17 cellular contexts compared by ENCODE assay signal in genomic region chr2:214497489-214497888, GRCh38.
DNase-seq lines count a peak whose midpoint lies in the region; ATAC-seq, FAIRE-seq and TF ChIP-seq lines count a peak whose summit lies in the region.
"Had no signal": no experiment of that assay in that cellular context is flagged by ENCODE, and none has a peak within 500 bp of the region (broad histone marks: within the 10 kb centered on the region; RNA-seq: fewer than 3 reads in every experiment).

No MANE protein-coding gene starts in this region.

- no peak overlapping the region for H3K4ac ChIP-seq in IMR-90 (ENCODE audit: low read depth, low read length)

- H3K79me1 ChIP-seq in IMR-90 (ENCODE audit: low read depth in 1 of 2, low read length in 2 of 2) = no peaks in the 10 kb centered on the region

- H3K56ac ChIP-seq in IMR-90 (ENCODE audit: extremely low read depth, insufficient read depth, low read length) = no peak overlapping the region

- TF ChIP-seq RAD21 in IMR-90 (IDR thresholded peaks at IDR 0.05; ENCODE audit: low read length) = no peak

- H2AFZ ChIP-seq in IMR-90 (replicated peaks; ENCODE audit: low read length, poor library complexity) = no peak overlapping the region

- no peaks in the 10 kb centered on the region for H3K9me1 ChIP-seq in IMR-90 (ENCODE audit: insufficient read depth, low read length)

- no peak for TF ChIP-seq POLR2A in IMR-90 (IDR thresholded peaks at IDR 0.05; ENCODE audit: low read depth, low read length)

- H2BK20ac ChIP-seq in IMR-90 (ENCODE audit: low read depth, low read length) = no peak overlapping the region

- H3K23ac ChIP-seq in IMR-90 (ENCODE audit: low read depth, low read length) = no peak overlapping the region

- no peak overlapping the region for H3K9ac ChIP-seq in IMR-90 (ENCODE audit: low read depth, low read length)
- H3K9ac ChIP-seq: SK-N-SH had no signal

- H3K36me3 ChIP-seq in IMR-90 (ENCODE audit: control insufficient read depth, insufficient read depth, low read length) = no peaks in the 10 kb centered on the region

- TF ChIP-seq CTCF in IMR-90 (conservative IDR thresholded peaks at IDR 0.05; ENCODE audit: low read depth, low read length) (no peak), cardiac fibroblast (IDR thresholded peaks at IDR 0.05; ENCODE audit: low read depth, low read length) (no peak), D721Med (IDR thresholded peaks at IDR 0.05; ENCODE audit: insufficient read depth, missing control alignments) (no peak)

- H3K18ac ChIP-seq in IMR-90 (ENCODE audit: low read depth, low read length) = no peak overlapping the region

- no peak for FAIRE-seq in D721Med (lab: Jason Lieb, UNC)
- FAIRE-seq: G401.6, RCC 7860 had no signal

- no peak overlapping the region for H4K91ac ChIP-seq in IMR-90 (ENCODE audit: insufficient read depth, low read depth, low read length)

- intact Hi-C loops in IMR-90 (cut with micrococcal nuclease) = no loop called here
- intact Hi-C loops in left ventricle myocardium superior (cut with micrococcal nuclease) = no loop called here

- no peaks in the 10 kb centered on the region for H3K27me3 ChIP-seq in IMR-90 (ENCODE audit: control insufficient read depth, insufficient read depth, low read length)

- no peak overlapping the region for H4K5ac ChIP-seq in IMR-90 (ENCODE audit: low read depth, low read length)

- ATAC-seq in IMR-90 (ENCODE audit: low read depth) = peak; percentile 87
- peak; percentile 75 for ATAC-seq in left ventricle myocardium superior
- no peak for ATAC-seq in HG03460 (IDR thresholded peaks at IDR 0.05; ENCODE audit: unreplicated experiment)

- BruUV-seq in IMR-90 (replicated peaks; lab: Mats Ljungman, UMichigan) = no TSS peak

- in situ Hi-C loops in IMR-90 (cut with MboI; ENCODE audit: low sequenced_read_pairs) = no loop called here

- no peak overlapping the region for H2BK120ac ChIP-seq in IMR-90 (ENCODE audit: low read depth, low read length)

- no peak overlapping the region for H2BK5ac ChIP-seq in IMR-90 (ENCODE audit: low read depth, low read length, poor library complexity, severe bottlenecking)

- POLR2A ChIA-PET in IMR-90 (lab: Charles Lee; ENCODE audit: unreplicated experiment) = no interaction called here

- peaks cover 2% of the 10 kb centered on the region; the same call in 1 of the 2 replicates for H3K9me3 ChIP-seq in IMR-90 (ENCODE audit: control insufficient read depth, insufficient read depth, low read length)
- H3K9me3 ChIP-seq: SK-N-SH had no signal

- no peak overlapping the region for H4K8ac ChIP-seq in IMR-90 (ENCODE audit: low read depth in 2 of 2, low read length in 2 of 2)

- H3K4me1 ChIP-seq in IMR-90 (ENCODE audit: control insufficient read depth, insufficient read depth, low read length) = peaks cover 2% of the 10 kb centered on the region

- no peak overlapping the region for H2AK5ac ChIP-seq in IMR-90 (ENCODE audit: low read depth, low read length)

- no peak overlapping the region for H2BK15ac ChIP-seq in IMR-90 (ENCODE audit: low read depth, low read length)

- WGBS in IMR-90 (ENCODE audit: extremely low coverage in 2 of 2, insufficient read length in 1 of 2), 2 experiments = no CpG with 5 or more reads among the region's 3 CpGs

- no peak overlapping the region for H3K14ac ChIP-seq in IMR-90 (replicated peaks; ENCODE audit: low read depth, low read length)

- H2AK9ac ChIP-seq in IMR-90 (replicated peaks; ENCODE audit: low read depth, low read length, poor library complexity) = no peak overlapping the region

- H3K4me2 ChIP-seq in IMR-90 (ENCODE audit: low read depth, low read length) = peak overlapping the region; percentile 45; the same call in 1 of the 2 replicates
- H3K4me2 ChIP-seq: SK-N-SH had no signal

- dilution Hi-C loops in IMR-90 (cut with HindIII; ENCODE audit: low sequenced_read_pairs, unreplicated experiment) = no loop called here

- CTCF ChIA-PET in IMR-90 (lab: Yijun Ruan, JAX) = no interaction called here

- DNase-seq in IMR-90 = peak; percentile 77
- DNase-seq in cardiac fibroblast (ENCODE audit: low read depth in 2 of 2) = peak; percentile 41
- DNase-seq in left ventricle myocardium superior = peak; percentile 28
- DNase-seq in D721Med (ENCODE audit: insufficient read length, low spot score) = no peak
- no peak for DNase-seq in GM19238 (ENCODE audit: insufficient read length, low spot score)
- DNase-seq in activated CD4-positive, alpha-beta T cell treated with anti-CD3 and anti-CD28 coated beads for 1 hour = no peak
- DNase-seq: ACHN, DMS 273 treated with DMSO at 0.1 percent for 48 hours, GOT3, KBM-7, MV-4-11, NCI-H1694 treated with DMSO at 0.1 percent for 48 hours, SHP77 treated with DMSO at 0.1 percent for 48 hours, SK-N-SH had no signal

- no peak overlapping the region for H3K27ac ChIP-seq in IMR-90 (ENCODE audit: insufficient read depth, low read length)

- H3K4me3 ChIP-seq in IMR-90 (ENCODE audit: insufficient read depth, low read depth, low read length) = no peak overlapping the region
- H3K4me3 ChIP-seq in cardiac fibroblast (replicated peaks in 1 of 2; ENCODE audit: low read depth in 2 of 2, low read length in 2 of 2) = no peak overlapping the region

- H4K20me1 ChIP-seq in IMR-90 (ENCODE audit: insufficient read depth, low read length) = no peaks in the 10 kb centered on the region

TF ChIP-seq in IMR-90, 13 proteins besides CTCF, POLR2A, EP300 and RAD21:
- no peak for TF ChIP-seq SMC3 (IDR thresholded peaks at IDR 0.05; ENCODE audit: low read depth, low read length)
- TF ChIP-seq MAZ (IDR thresholded peaks at IDR 0.05; ENCODE audit: borderline replicate concordance, low read depth, low read length) = no peak
- no peak for TF ChIP-seq USF2 (IDR thresholded peaks at IDR 0.05; ENCODE audit: low read depth, low read length)
- no peak for TF ChIP-seq CEBPB (IDR thresholded peaks at IDR 0.05; ENCODE audit: low read depth, low read length)
- TF ChIP-seq BHLHE40 (IDR thresholded peaks at IDR 0.05; ENCODE audit: low read depth, low read length) = no peak
- no peak for TF ChIP-seq FOS (IDR thresholded peaks at IDR 0.05; ENCODE audit: low read depth, low read length)
- TF ChIP-seq MAFK (IDR thresholded peaks at IDR 0.05; ENCODE audit: low read depth, low read length) = 0 out of 2 replicates have a peak, but pooled peaks have one; percentile 4
- TF ChIP-seq RFX5 (IDR thresholded peaks at IDR 0.05; ENCODE audit: low read depth, low read length) = no peak
TF ChIP-seq in IMR-90: peak in this region for 1.

Comparison
In these comparisons a context has a peak if more than half of its experiments do, and no peak if none do; other contexts are left out.
1. DNase-seq: peak in IMR-90 (single experiment), cardiac fibroblast (2 of 2) and left ventricle myocardium superior (single experiment); none in D721Med (single experiment), GM19238 (single experiment) and activated CD4-positive, alpha-beta T cell treated with anti-CD3 and anti-CD28 coated beads for 1 hour (single experiment).